14 cellular contexts compared by ENCODE assay signal in genomic region chr11:15897211-15897960, GRCh38.
A peak's percentile ranks its signal among the peaks of the same experiment; 100 is the strongest.
DNase-seq lines count a peak whose midpoint lies in the region; ATAC-seq, FAIRE-seq and TF ChIP-seq lines count a peak whose summit lies in the region.
"Had no signal": no experiment of that assay in that cellular context is flagged by ENCODE, and none has a peak within 500 bp of the region (broad histone marks: within the 10 kb centered on the region; RNA-seq: fewer than 3 reads in every experiment).

No MANE protein-coding gene starts in this region.

- FAIRE-seq in RCC 7860 (lab: Jason Lieb, UNC): no peak
- FAIRE-seq: GM18507 had no signal

- H3K79me2 ChIP-seq in HCT116 (ENCODE audit: insufficient read depth, low read length) (no peaks in the 10 kb centered on the region), smooth muscle cell (ENCODE audit: low read depth) (no peaks in the 10 kb centered on the region)

- CTCF ChIA-PET in HCT116 (lab: Charles Lee): no interaction called here

- H3K9me2 ChIP-seq in HCT116 (ENCODE audit: insufficient read depth): no peaks in the 10 kb centered on the region

- H4K20me1 ChIP-seq in HCT116 (ENCODE audit: insufficient read depth) (no peaks in the 10 kb centered on the region), smooth muscle cell (ENCODE audit: low read depth) (no peaks in the 10 kb centered on the region)

- peak overlapping the region; percentile 13; the same call in 1 of the 2 replicates for H3K4me2 ChIP-seq in HCT116 (ENCODE audit: low read length)
- H3K4me2 ChIP-seq in smooth muscle cell: peak overlapping the region; percentile 17

- H3K27me3 ChIP-seq in HCT116 (ENCODE audit: insufficient read depth, low read length) (no peaks in the 10 kb centered on the region), gastroesophageal sphincter (no peaks in the 10 kb centered on the region), smooth muscle cell (ENCODE audit: low read depth) (no peaks in the 10 kb centered on the region), sigmoid colon (peaks cover 0 to 10% (median 0%) of the 10 kb centered on the region in 3 donors)
- H3K27me3 ChIP-seq: esophagus muscularis mucosa had no signal

- no peaks in the 10 kb centered on the region for H3K36me3 ChIP-seq in HCT116 (ENCODE audit: control insufficient read depth in 1 of 2, insufficient read depth in 2 of 2, low read length in 2 of 2)
- no peaks in the 10 kb centered on the region for H3K36me3 ChIP-seq in gastroesophageal sphincter
- no peaks in the 10 kb centered on the region for H3K36me3 ChIP-seq in smooth muscle cell (ENCODE audit: low read depth)
- H3K36me3 ChIP-seq in sigmoid colon: no peaks in the 10 kb centered on the region
- H3K36me3 ChIP-seq: esophagus muscularis mucosa had no signal

- intact Hi-C loops in HCT116 (cut with micrococcal nuclease) (no loop called here), sigmoid colon (cut with DNase I) (no loop called here)

- TF ChIP-seq RAD21 in HCT116 (IDR thresholded peaks at IDR 0.05; ENCODE audit: low read depth): no peak

- no peak for TF ChIP-seq POLR2A in HCT116 (IDR thresholded peaks at IDR 0.05; ENCODE audit: borderline replicate concordance, extremely low read depth, insufficient read depth, insufficient read length)
- TF ChIP-seq POLR2A in gastroesophageal sphincter (IDR thresholded peaks at IDR 0.05): no peak
- no peak for TF ChIP-seq POLR2A in sigmoid colon (IDR thresholded peaks at IDR 0.05)

- DNase-seq in HCT116 (ENCODE audit: low read depth, low spot score) (no peak), RCC 7860 (ENCODE audit: low spot score) (peak; percentile 4), smooth muscle cell (lab: John Stamatoyannopoulos, UW; ENCODE audit: unreplicated experiment) (no peak), DMS79 treated with DMSO at 0.1 percent for 48 hours (lab: John Stamatoyannopoulos, UW) (no peak), sigmoid colon (no peak), NCI-H1694 treated with DMSO at 0.1 percent for 48 hours (lab: John Stamatoyannopoulos, UW) (no peak)
- DNase-seq: activated T-cell treated with anti-CD3 and anti-CD28 coated beads, Interleukin-2, amount 50 U/mL, for 72 hours; DMS79; RPMI8226; stimulated activated naive CD8-positive, alpha-beta T cell treated with anti-CD3 and anti-CD28 coated beads, Interleukin-15, amount 100 ng/mL, for 72 hours had no signal

- WGBS in gastroesophageal sphincter (ENCODE audit: low coverage in 1 of 2), 2 donors: 60 to 80% methylated on average over 1 to 6 of the region's 6 CpGs
- 32% methylated on average over 6 of the region's 6 CpGs for WGBS in smooth muscle cell (ENCODE audit: low lambda C conversion rate)
- WGBS in sigmoid colon, 2 donors: 64 to 77% methylated on average over 6 of the region's 6 CpGs

- H3K9me3 ChIP-seq in HCT116 (ENCODE audit: control insufficient read depth in 1 of 2, insufficient read depth in 1 of 2, low read depth in 1 of 2, low read length in 2 of 2): no peaks in the 10 kb centered on the region
- H3K9me3 ChIP-seq in gastroesophageal sphincter: no peaks in the 10 kb centered on the region
- H3K9me3 ChIP-seq in smooth muscle cell (replicated peaks; ENCODE audit: low read depth): no peaks in the 10 kb centered on the region
- no peaks in the 10 kb centered on the region for H3K9me3 ChIP-seq in sigmoid colon
- H3K9me3 ChIP-seq: esophagus muscularis mucosa had no signal

- RAD21 ChIA-PET in HCT116 (lab: Charles Lee; ENCODE audit: low non-redundant PET in 1 of 2, low total read pairs in 2 of 2, uncharacterized antibody in 2 of 2, unreplicated experiment in 2 of 2): no interaction called here

- peak; percentile 52; the same call in 1 of the 2 replicates for ATAC-seq in HCT116
- ATAC-seq in gastroesophageal sphincter: peak; percentile 17
- ATAC-seq: activated T-cell treated with anti-CD3 and anti-CD28 coated beads, Interleukin-2, amount 50 U/mL, for 72 hours; stimulated activated naive CD8-positive, alpha-beta T cell treated with anti-CD3 and anti-CD28 coated beads, Interleukin-15, amount 100 ng/mL, for 72 hours had no signal

- H3K4me3 ChIP-seq in HCT116 (replicated peaks in 1 of 2; ENCODE audit: low read depth in 1 of 2, low read length in 2 of 2): no peak overlapping the region
- H3K4me3 ChIP-seq in gastroesophageal sphincter: no peak overlapping the region
- no peak overlapping the region for H3K4me3 ChIP-seq in smooth muscle cell
- H3K4me3 ChIP-seq in sigmoid colon: no peak overlapping the region
- H3K4me3 ChIP-seq: esophagus muscularis mucosa had no signal

- POLR2A ChIA-PET in HCT116 (lab: Charles Lee): no interaction called here

- no peak overlapping the region for H2AFZ ChIP-seq in HCT116 (ENCODE audit: low read depth, low read length, poor library complexity, severe bottlenecking)
- H2AFZ ChIP-seq in smooth muscle cell (ENCODE audit: low read depth): no peak overlapping the region

- H3K4me1 ChIP-seq in HCT116 (ENCODE audit: control insufficient read depth in 1 of 2, insufficient read depth in 2 of 2, low read length in 2 of 2) (peaks cover 0 to 8% of the 10 kb centered on the region in 2 experiments; a peak in 1 of 4 replicates), gastroesophageal sphincter (peaks cover 0 to 18% (median 7%) of the 10 kb centered on the region in 3 donors), smooth muscle cell (ENCODE audit: low read depth) (peaks cover 4% of the 10 kb centered on the region), sigmoid colon (peaks cover 0 to 26% (median 16%) of the 10 kb centered on the region in 4 donors)

- TF ChIP-seq EP300 in gastroesophageal sphincter (IDR thresholded peaks at IDR 0.05) (no peak), sigmoid colon (IDR thresholded peaks at IDR 0.05) (no peak)

- BruUV-seq in HCT116 (replicated peaks; lab: Mats Ljungman, UMichigan): no TSS peak

- H3K9ac ChIP-seq in HCT116 (ENCODE audit: low read length) (no peak overlapping the region), smooth muscle cell (ENCODE audit: low read depth) (no peak overlapping the region)

- TF ChIP-seq CTCF in HCT116 (IDR thresholded peaks at IDR 0.05 in 2 of 3, conservative IDR thresholded peaks at IDR 0.05 in 1 of 3; ENCODE audit: borderline replicate concordance in 1 of 3, insufficient read depth in 1 of 3, low read depth in 2 of 3, low read length in 2 of 3): no peak
- TF ChIP-seq CTCF in gastroesophageal sphincter (IDR thresholded peaks at IDR 0.05): no peak
- no peak for TF ChIP-seq CTCF in smooth muscle cell (IDR thresholded peaks at IDR 0.05; ENCODE audit: borderline replicate concordance, insufficient read depth, poor library complexity, severe bottlenecking)
- TF ChIP-seq CTCF in sigmoid colon (IDR thresholded peaks at IDR 0.05): no peak

- H3K27ac ChIP-seq in HCT116 (ENCODE audit: low read depth, low read length) (no peak overlapping the region), gastroesophageal sphincter (no peak overlapping the region), smooth muscle cell (ENCODE audit: low read depth) (peak overlapping the region; percentile 26), sigmoid colon (no peak overlapping the region)
- H3K27ac ChIP-seq: esophagus muscularis mucosa, VCaP had no signal

- H3F3A ChIP-seq in smooth muscle cell (ENCODE audit: low read depth): peaks cover 10% of the 10 kb centered on the region

TF ChIP-seq in HCT116, 20 proteins besides CTCF, POLR2A, EP300 and RAD21 (continues in another document):
- TF ChIP-seq SRF (IDR thresholded peaks at IDR 0.05; ENCODE audit: low read depth) (no peak), YY1 (IDR thresholded peaks at IDR 0.05; ENCODE audit: extremely low read depth, insufficient replicate concordance, low read depth, low read length) (no peak), POLR2AphosphoS5 (IDR thresholded peaks at IDR 0.05; ENCODE audit: low read depth, low read length) (no peak), REST (IDR thresholded peaks at IDR 0.05; ENCODE audit: low read depth) (no peak), FOSL1 (IDR thresholded peaks at IDR 0.05; ENCODE audit: low read depth) (no peak), ELF1 (IDR thresholded peaks at IDR 0.05; ENCODE audit: borderline replicate concordance, low read depth) (no peak), ATF3 (IDR thresholded peaks at IDR 0.05) (no peak), SP1 (IDR thresholded peaks at IDR 0.05; ENCODE audit: low read depth) (no peak), EZH2 (IDR thresholded peaks at IDR 0.05) (no peak), JUND (IDR thresholded peaks at IDR 0.05) (no peak), CEBPB (IDR thresholded peaks at IDR 0.05; ENCODE audit: low read depth) (no peak)
